Comparison of ENCODE assay signal across 10 cellular contexts in the genomic region with DNA sequence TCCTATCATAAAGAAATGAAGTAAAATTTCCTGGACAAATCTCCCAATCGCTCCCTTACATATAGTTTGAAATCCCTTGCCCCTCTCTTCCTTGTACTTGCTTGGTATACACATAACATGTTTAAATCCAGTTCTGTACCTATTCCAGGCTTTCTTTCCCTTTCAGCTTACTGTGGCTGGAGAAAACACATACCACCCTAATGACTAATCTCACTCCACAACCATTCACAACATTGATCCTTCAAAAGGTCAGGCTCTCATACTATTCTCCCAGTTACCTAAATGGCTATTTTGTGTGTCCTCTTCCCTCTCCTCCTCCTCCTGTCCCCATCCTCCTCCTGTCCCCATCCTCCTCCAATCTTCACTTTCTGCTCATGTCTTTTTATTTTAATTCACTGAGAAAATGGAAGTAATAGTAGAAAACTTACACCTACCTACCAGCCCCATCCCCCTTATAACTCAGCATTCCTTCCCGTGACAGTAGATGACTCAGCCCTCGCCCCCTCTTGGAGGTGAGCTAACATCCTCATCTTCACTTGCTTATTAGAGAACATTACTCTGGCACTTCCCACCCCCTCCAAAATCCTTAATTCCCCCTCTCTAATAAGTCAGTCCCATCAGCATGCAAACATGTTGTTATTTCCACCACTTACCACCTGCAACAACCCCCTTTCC.
A peak's percentile ranks its signal among the peaks of the same experiment; 100 is the strongest.
DNase-seq lines count a peak whose midpoint lies in the region; ATAC-seq and TF ChIP-seq lines count a peak whose summit lies in the region.
"Had no signal": no experiment of that assay in that cellular context is flagged by ENCODE, and none has a peak within 500 bp of the region (broad histone marks: within the 10 kb centered on the region; RNA-seq: fewer than 3 reads in every experiment).

No MANE protein-coding gene starts in this region.

- H3K4me3 Mint-ChIP-seq in immature natural killer cell = no peak overlapping the region
- H3K4me3 Mint-ChIP-seq: neural progenitor cell had no signal

- H3K9me3 ChIP-seq in NT2/D1 (ENCODE audit: insufficient read depth, low read length) = no peaks in the 10 kb centered on the region
- no peaks in the 10 kb centered on the region for H3K9me3 ChIP-seq in upper lobe of right lung

- intact Hi-C loops in upper lobe of right lung (cut with DNase I) = no loop called here

- H3K27ac ChIP-seq in upper lobe of right lung = no peak overlapping the region
- H3K27ac ChIP-seq: neural progenitor cell had no signal

- H3K36me3 ChIP-seq in NT2/D1 (ENCODE audit: insufficient read depth, insufficient read length, low read length) (no peaks in the 10 kb centered on the region), upper lobe of right lung (no peaks in the 10 kb centered on the region)
- H3K36me3 ChIP-seq: neural progenitor cell had no signal

- peaks cover 0 to 1% (median 0%) of the 10 kb centered on the region in 6 donors for H3K9me3 Mint-ChIP-seq in immature natural killer cell

- H3K9ac ChIP-seq in NT2/D1 (ENCODE audit: insufficient read length, low read depth) = no peak overlapping the region
- H3K9ac ChIP-seq: neural progenitor cell had no signal

- H3K27ac Mint-ChIP-seq in immature natural killer cell = peak overlapping the region in 2 of 6 donors; percentile 9 to 10
- H3K27ac Mint-ChIP-seq: neural progenitor cell had no signal

- H3K27me3 Mint-ChIP-seq in immature natural killer cell (ENCODE audit: low read depth in 3 of 3) = peaks cover 0 to 4% (median 0%) of the 10 kb centered on the region in 3 donors

- H3K4me3 ChIP-seq in NT2/D1 (ENCODE audit: insufficient read length, low read depth) (no peak overlapping the region), epithelial cell of esophagus (ENCODE audit: low read length) (no peak overlapping the region), upper lobe of right lung (no peak overlapping the region)
- H3K4me3 ChIP-seq: neural progenitor cell had no signal

- ATAC-seq in upper lobe of right lung (no peak), HG03135 (IDR thresholded peaks at IDR 0.05; ENCODE audit: unreplicated experiment) (no peak)
- ATAC-seq: left colon had no signal

- TF ChIP-seq CTCF in epithelial cell of esophagus (IDR thresholded peaks at IDR 0.05; ENCODE audit: insufficient read depth, low read depth, low read length, missing control alignments) = no peak
- no peak for TF ChIP-seq CTCF in upper lobe of right lung (IDR thresholded peaks at IDR 0.05)

- H3K27me3 ChIP-seq in NT2/D1 (ENCODE audit: insufficient read depth, insufficient read length) (no peaks in the 10 kb centered on the region), upper lobe of right lung (no peaks in the 10 kb centered on the region)
- H3K27me3 ChIP-seq: neural progenitor cell had no signal

- DNase-seq in EL (peak; percentile 78), NT2/D1 (ENCODE audit: low read depth, low spot score) (peak; percentile 15), epithelial cell of esophagus (ENCODE audit: low read depth) (peak; percentile 55), nucleus accumbens (lab: John Stamatoyannopoulos, UW) (peak in 32 of 56 donors; percentile 1 to 77 (median 29)), immature natural killer cell (no peak), upper lobe of right lung (no peak), T-helper 9 cell (no peak)
- DNase-seq: left colon had no signal

- peaks cover 5 to 20% of the 10 kb centered on the region in 2 donors for H3K4me1 Mint-ChIP-seq in immature natural killer cell
- H3K4me1 Mint-ChIP-seq: neural progenitor cell had no signal

- peaks cover 3 to 14% (median 11%) of the 10 kb centered on the region in 3 donors for H3K36me3 Mint-ChIP-seq in immature natural killer cell
- H3K36me3 Mint-ChIP-seq: neural progenitor cell had no signal

- no peaks in the 10 kb centered on the region for H3K4me1 ChIP-seq in NT2/D1 (ENCODE audit: insufficient read depth, insufficient read length)
- no peaks in the 10 kb centered on the region for H3K4me1 ChIP-seq in upper lobe of right lung
- H3K4me1 ChIP-seq: neural progenitor cell had no signal

Comparison
In these comparisons a context has a peak if more than half of its experiments do, and no peak if none do; other contexts are left out.
1. DNase-seq: peak in EL (single experiment), NT2/D1 (single experiment), epithelial cell of esophagus (single experiment) and nucleus accumbens (32 of 56); none in immature natural killer cell (0 of 3), upper lobe of right lung (single experiment) and T-helper 9 cell (single experiment).